8 cellular contexts compared by ENCODE assay signal in genomic region chr15:59688888-59689625, GRCh38. TPM values are rescaled to one million over a fixed set of nuclear protein-coding genes. Genes with fewer than 3 reads are reported as not detected.
DNase-seq lines count a peak whose midpoint lies in the region; ATAC-seq, FAIRE-seq and TF ChIP-seq lines count a peak whose summit lies in the region.

BNIP2 (minus strand) TSS chr15:59689320; CDS start chr15:59682457, 6,863 bp downstream.

- WGBS in HUES64 = under 1% methylated on average over 73 of the region's 74 CpGs

- no peaks in the 10 kb centered on the region for H3K9me2 ChIP-seq in OCI-LY1 (ENCODE audit: low read depth, low read length)

- H3K27ac Mint-ChIP-seq in Caco-2 (ENCODE audit: unreplicated experiment) = peak within 1 kb of the TSS; percentile 90
- peak within 1 kb of the TSS; percentile 98 for H3K27ac Mint-ChIP-seq in mesothelial cell of epicardium

- H3K27me3 ChIP-seq in Caco-2 (replicated peaks; ENCODE audit: control insufficient read depth, insufficient read depth, low read length) (no peaks in the 10 kb centered on the region), HUES64 (ENCODE audit: insufficient read depth, low read length) (peaks cover 11% of the 10 kb centered on the region), OCI-LY1 (ENCODE audit: insufficient read depth, low read length) (no peaks in the 10 kb centered on the region)

- H3K36me3 ChIP-seq in Caco-2 (ENCODE audit: control insufficient read depth, insufficient read depth, low read length) = no peaks in the 10 kb centered on the region
- peaks cover 16% of the 10 kb centered on the region for H3K36me3 ChIP-seq in HUES64 (ENCODE audit: insufficient read depth, low read length)
- peaks cover 28% of the 10 kb centered on the region for H3K36me3 ChIP-seq in OCI-LY1 (ENCODE audit: insufficient read depth, low read length)

- H4K20me1 ChIP-seq in OCI-LY1 (ENCODE audit: insufficient read depth, low read length) = no peaks in the 10 kb centered on the region

- no TSS peak for BruUV-seq in Caco-2 (replicated peaks; lab: Mats Ljungman, UMichigan)

- H3K79me2 ChIP-seq in OCI-LY1 (ENCODE audit: insufficient read depth, low read length) = peaks cover 46% of the 10 kb centered on the region

- 0 out of 2 replicates have a peak, but pooled peaks cover 4% of the 10 kb centered on the region for H3K4me1 ChIP-seq in Caco-2
- peaks cover 10% of the 10 kb centered on the region; the same call in 1 of the 2 replicates for H3K4me1 ChIP-seq in HUES64 (ENCODE audit: insufficient read depth, low read length)
- H3K4me1 ChIP-seq in OCI-LY1 (ENCODE audit: insufficient read depth, low read length, severe bottlenecking) = peaks cover 36% of the 10 kb centered on the region

- H3K9me3 Mint-ChIP-seq in Caco-2 (ENCODE audit: unreplicated experiment) (no peaks in the 10 kb centered on the region), mesothelial cell of epicardium (no peaks in the 10 kb centered on the region)

- TF ChIP-seq CTCF in Caco-2 (IDR thresholded peaks at IDR 0.05; ENCODE audit: insufficient read depth in 1 of 2, low read depth in 1 of 2, low read length in 1 of 2, severe bottlenecking in 1 of 2, unreplicated experiment in 1 of 2) (no peak), OCI-LY1 (IDR thresholded peaks at IDR 0.05; ENCODE audit: low read length) (no peak), mesothelial cell of epicardium (IDR thresholded peaks at IDR 0.05; ENCODE audit: unreplicated experiment) (no peak)

- H3K9me3 ChIP-seq in Caco-2 (no peaks in the 10 kb centered on the region), HUES64 (ENCODE audit: insufficient read depth, low read depth, low read length) (no peaks in the 10 kb centered on the region), OCI-LY1 (ENCODE audit: low read length) (no peaks in the 10 kb centered on the region)

- peak; percentile 83 for ATAC-seq in GM21390 (IDR thresholded peaks at IDR 0.05; ENCODE audit: unreplicated experiment)

- peak within 1 kb of the TSS; percentile 99 for H3K27ac ChIP-seq in HUES64 (ENCODE audit: low read depth, low read length)
- H3K27ac ChIP-seq in OCI-LY1 (ENCODE audit: low read depth, low read length, poor library complexity, severe bottlenecking) = peak within 1 kb of the TSS; percentile 82

- CTCF ChIA-PET in Caco-2 (lab: Charles Lee) = interaction anchor here (0.5 kb wide), 1 partner anchor 9 kb away, joined by 3 read pairs; no protein-coding TSS in a partner anchor

- H3K27me3 Mint-ChIP-seq in Caco-2 (ENCODE audit: insufficient read depth, unreplicated experiment) (no peaks in the 10 kb centered on the region), mesothelial cell of epicardium (ENCODE audit: low read depth) (no peaks in the 10 kb centered on the region)

- H3K9ac ChIP-seq in HUES64 (ENCODE audit: low read depth, low read length) (peak within 1 kb of the TSS; percentile 95), OCI-LY1 (ENCODE audit: low read length) (peak within 1 kb of the TSS; percentile 89)

- peak within 1 kb of the TSS; percentile 87 for H3K4me3 Mint-ChIP-seq in Caco-2 (ENCODE audit: unreplicated experiment)
- peak within 1 kb of the TSS; percentile 96 for H3K4me3 Mint-ChIP-seq in mesothelial cell of epicardium

- 0 out of 2 replicates have a peak within 1 kb of the TSS, but pooled peaks have one; percentile 59 for H2AFZ ChIP-seq in OCI-LY1 (ENCODE audit: low read length)

- H3F3A ChIP-seq in OCI-LY1 (ENCODE audit: insufficient read depth, low read length) = peaks cover 6% of the 10 kb centered on the region; the same call in 1 of the 2 replicates

- peak; percentile 62 for FAIRE-seq in endometrium (lab: Jason Lieb, UNC)

- H3K4me1 Mint-ChIP-seq in Caco-2 (ENCODE audit: low read depth, unreplicated experiment) (peaks cover 14% of the 10 kb centered on the region), mesothelial cell of epicardium (peaks cover 25% of the 10 kb centered on the region)

- peak within 1 kb of the TSS; percentile 99 for H3K4me3 ChIP-seq in Caco-2 (ENCODE audit: low read depth, low read length)
- H3K4me3 ChIP-seq in HUES64 (ENCODE audit: low read length) = peak within 1 kb of the TSS; percentile 100
- peak within 1 kb of the TSS; percentile 90 for H3K4me3 ChIP-seq in OCI-LY1 (ENCODE audit: low read depth, low read length, poor library complexity, severe bottlenecking)

- peak within 1 kb of the TSS; percentile 90 for H3K4me2 ChIP-seq in OCI-LY1 (ENCODE audit: low read length)

- DNase-seq in Caco-2 (peak; percentile 98 to 99), mesothelial cell of epicardium (ENCODE audit: low spot score in 2 of 2, unreplicated experiment in 2 of 2) (peak; percentile 97 to 99)
- peak; percentile 100 for DNase-seq in activated CD8-positive, alpha-beta memory T cell treated with anti-CD3 and anti-CD28 coated beads, Interleukin-2, amount 50 U/mL, for 4 hours
- DNase-seq in stimulated activated CD8-positive, alpha-beta memory T cell treated with anti-CD3 and anti-CD28 coated beads, Interleukin-15, amount 100 ng/mL, for 48 hours (ENCODE audit: low read depth in 2 of 2) = peak; percentile 97 to 98

- intact Hi-C loops in Caco-2 (cut with micrococcal nuclease; ENCODE audit: unreplicated experiment) = loop anchor here (5.0 kb wide), 1 partner anchor 708 kb away; the partner anchor contains the start of gene ANXA2

- peaks cover 33% of the 10 kb centered on the region for H3K36me3 Mint-ChIP-seq in Caco-2 (ENCODE audit: insufficient read depth, unreplicated experiment)
- H3K36me3 Mint-ChIP-seq in mesothelial cell of epicardium = peaks cover 2% of the 10 kb centered on the region

- POLR2A ChIA-PET in Caco-2 (lab: Charles Lee) = interaction anchor here (1.8 kb wide), 1 partner anchor 32 kb away, joined by 7 read pairs; the partner anchor contains the start of gene GTF2A2

RNA-seq across cellular contexts. Expression of gene BNIP2, which starts in this region (rescaled TPM):
- total RNA-seq in Caco-2 (2022) = 54.0 and 56.0 TPM in 2 replicates
- 26.3 TPM for polyA plus RNA-seq in HUES64 (2013, experiment 1 of 2)
- polyA plus RNA-seq in HUES64 (2013, experiment 2 of 2) = 28.3 TPM
- 61.3 to 69.6 TPM (median 63.2 TPM) in 3 replicates for total RNA-seq in mesothelial cell of epicardium

Comparison
In these comparisons a context has a peak if more than half of its experiments do, and no peak if none do; other contexts are left out.
1. Peak in every context shown above with its lines: DNase-seq, ATAC-seq, H3K4me3 ChIP-seq and H3K27ac ChIP-seq.